Comparison of ENCODE assay signal across 16 cellular contexts in the genomic region with DNA sequence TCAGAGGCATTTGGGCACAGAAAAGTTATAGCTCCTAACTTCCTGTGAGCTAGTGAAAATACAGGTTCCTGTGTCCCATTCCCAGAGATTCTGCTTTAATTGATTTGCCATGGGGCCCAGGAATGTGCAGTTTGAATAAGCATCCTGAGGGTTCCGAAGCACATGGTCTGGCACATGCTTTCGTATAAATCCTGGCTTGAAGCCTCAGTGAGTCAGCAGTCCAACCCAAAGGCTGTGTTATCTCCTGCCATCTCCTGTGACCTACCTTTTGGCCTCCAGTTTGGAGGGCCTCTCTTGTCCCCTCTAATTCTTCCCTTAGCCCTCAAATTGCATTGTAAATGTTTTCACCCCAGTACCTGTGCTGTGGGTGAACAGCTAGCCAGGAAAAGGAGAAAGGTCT.
DNase-seq lines count a peak whose midpoint lies in the region; ATAC-seq and TF ChIP-seq lines count a peak whose summit lies in the region.
"Had no signal": no experiment of that assay in that cellular context is flagged by ENCODE, and none has a peak within 500 bp of the region (broad histone marks: within the 10 kb centered on the region; RNA-seq: fewer than 3 reads in every experiment).

No MANE protein-coding gene starts in this region.

- 52 to 59% methylated on average over 2 of the region's 2 CpGs for WGBS in heart right ventricle, 2 donors

- CTCF ChIA-PET in CD4-positive, alpha-beta memory T cell (lab: Charles Lee; ENCODE audit: partially characterized antibody) = no interaction called here

- H3K27ac ChIP-seq in heart right ventricle = peak overlapping the region in 7 of 10 donors; percentile 42 to 89 (median 67)
- H3K27ac ChIP-seq in CD4-positive, alpha-beta memory T cell (ENCODE audit: low read depth, low read length) = no peak overlapping the region
- H3K27ac ChIP-seq: cardiac muscle cell had no signal

- H3K36me3 Mint-ChIP-seq in CD4-positive, alpha-beta memory T cell = peaks cover 9 to 20% of the 10 kb centered on the region in 2 donors

- peaks cover 35 to 63% (median 49%) of the 10 kb centered on the region in 4 donors for H3K4me1 Mint-ChIP-seq in CD4-positive, alpha-beta memory T cell

- no peak for DNase-seq in heart right ventricle
- no peak for DNase-seq in left cardiac atrium
- DNase-seq in RPMI7951 (ENCODE audit: low read depth) = peak; percentile 72
- peak; percentile 38 for DNase-seq in foreskin melanocyte
- DNase-seq in CD4-positive, alpha-beta memory T cell = no peak
- DNase-seq: activated CD4-positive, alpha-beta memory T cell treated with anti-CD3 and anti-CD28 coated beads, Interleukin-2, amount 10 ng/mL, durations not matched to agents 7 days and 5 days; effector CD8-positive, alpha-beta T cell; naive thymus-derived CD4-positive, alpha-beta T cell; NCI-H526 treated with DMSO at 0.1 percent for 48 hours; stimulated activated CD4-positive, alpha-beta T cell treated with anti-CD3 and anti-CD28 coated beads, Interleukin-15, amount 100 ng/mL, for 24 hours; stimulated activated naive CD8-positive, alpha-beta T cell treated with anti-CD3 and anti-CD28 coated beads, Interleukin-15, Interleukin-2, amounts not matched to agents 100 U/mL and 50 U/mL, for 24 hours had no signal

- peaks cover 0 to 1% of the 10 kb centered on the region in 2 donors for H3K27me3 Mint-ChIP-seq in CD4-positive, alpha-beta memory T cell
- H3K27me3 Mint-ChIP-seq: activated CD4-positive, alpha-beta memory T cell treated with anti-CD3 and anti-CD28 coated beads, Interleukin-2, amount 10 ng/mL, durations not matched to agents 7 days and 5 days; naive thymus-derived CD4-positive, alpha-beta T cell had no signal

- H3K27ac Mint-ChIP-seq in CD4-positive, alpha-beta memory T cell = peak overlapping the region in 3 of 7 donors; percentile 58 to 99 (median 95)

- intact Hi-C loops in heart right ventricle (cut with DNase I) = loop anchor here in 4 of 10 donors (5.0 to 10.0 kb wide), 5 partner anchors 173 to 605 kb away; a partner anchor contains a TSS
- intact Hi-C loops in left cardiac atrium (cut with DNase I) = no loop called here
- intact Hi-C loops in CD4-positive, alpha-beta memory T cell (cut with micrococcal nuclease) = loop anchor here (5.0 to 10.0 kb wide), 3 partner anchors 37 to 605 kb away; no protein-coding TSS in a partner anchor

- ATAC-seq in heart right ventricle (peak in 2 of 8 donors; percentile 9 to 32), left cardiac atrium (no peak), HG02623 (IDR thresholded peaks at IDR 0.05; ENCODE audit: unreplicated experiment) (no peak), GM21723 (IDR thresholded peaks at IDR 0.05; ENCODE audit: unreplicated experiment) (no peak), GM21529 (IDR thresholded peaks at IDR 0.05; ENCODE audit: unreplicated experiment) (no peak)
- ATAC-seq: naive thymus-derived CD4-positive, alpha-beta T cell; Panc1; stimulated activated naive CD8-positive, alpha-beta T cell treated with anti-CD3 and anti-CD28 coated beads, Interleukin-15, Interleukin-2, amounts not matched to agents 100 U/mL and 50 U/mL, for 24 hours had no signal

- peaks cover 0 to 62% (median 11%) of the 10 kb centered on the region in 9 donors for H3K36me3 ChIP-seq in heart right ventricle
- no peaks in the 10 kb centered on the region for H3K36me3 ChIP-seq in CD4-positive, alpha-beta memory T cell (ENCODE audit: insufficient read depth, low read length)
- H3K36me3 ChIP-seq: cardiac muscle cell had no signal

- H3K4me3 ChIP-seq in heart right ventricle = no peak overlapping the region
- H3K4me3 ChIP-seq in CD4-positive, alpha-beta memory T cell (ENCODE audit: low read length in 2 of 2) = no peak overlapping the region
- H3K4me3 ChIP-seq: cardiac muscle cell had no signal

- peaks cover 0 to 1% (median 0%) of the 10 kb centered on the region in 8 donors for H3K9me3 Mint-ChIP-seq in CD4-positive, alpha-beta memory T cell
- H3K9me3 Mint-ChIP-seq: activated CD4-positive, alpha-beta memory T cell treated with anti-CD3 and anti-CD28 coated beads, Interleukin-2, amount 10 ng/mL, durations not matched to agents 7 days and 5 days had no signal

- POLR2A ChIA-PET in CD4-positive, alpha-beta memory T cell (lab: Charles Lee; ENCODE audit: partially characterized antibody) = interaction anchor here (3.9 to 4.8 kb wide), 2 partner anchors 11 to 184 kb away, joined by 15 to 43 read pairs; a partner anchor contains a TSS

- H3K27me3 ChIP-seq in heart right ventricle = no peaks in the 10 kb centered on the region
- H3K27me3 ChIP-seq in CD4-positive, alpha-beta memory T cell (ENCODE audit: insufficient read depth, low read length) = no peaks in the 10 kb centered on the region
- H3K27me3 ChIP-seq: cardiac muscle cell had no signal

- no peak overlapping the region for H3K4me3 Mint-ChIP-seq in CD4-positive, alpha-beta memory T cell
- H3K4me3 Mint-ChIP-seq: activated CD4-positive, alpha-beta memory T cell treated with anti-CD3 and anti-CD28 coated beads, Interleukin-2, amount 10 ng/mL, durations not matched to agents 7 days and 5 days had no signal

- peaks cover 3 to 58% (median 33%) of the 10 kb centered on the region in 9 donors for H3K4me1 ChIP-seq in heart right ventricle
- H3K4me1 ChIP-seq in CD4-positive, alpha-beta memory T cell (ENCODE audit: insufficient read depth, low read length) = peaks cover 62% of the 10 kb centered on the region

- TF ChIP-seq CTCF in heart right ventricle (IDR thresholded peaks at IDR 0.05) = no peak

- H3K9me3 ChIP-seq in heart right ventricle = no peaks in the 10 kb centered on the region
- no peaks in the 10 kb centered on the region for H3K9me3 ChIP-seq in CD4-positive, alpha-beta memory T cell (ENCODE audit: control insufficient read depth in 1 of 2, low read length in 2 of 2)

Comparison
In these comparisons a context has a peak if more than half of its experiments do, and no peak if none do; other contexts are left out.
1. DNase-seq: peak in RPMI7951 (single experiment) and foreskin melanocyte (single experiment); none in heart right ventricle (0 of 2), left cardiac atrium (single experiment) and CD4-positive, alpha-beta memory T cell (0 of 5).